21 cellular contexts compared by ENCODE assay signal in genomic region chr9:133929599-133929998, GRCh38.
"Had no signal": no experiment of that assay in that cellular context is flagged by ENCODE, and none has a peak within 500 bp of the region (broad histone marks: within the 10 kb centered on the region; RNA-seq: fewer than 3 reads in every experiment).

No MANE protein-coding gene starts in this region.

- H3K27ac ChIP-seq: esophagus muscularis mucosa, gastrocnemius medialis, neutrophil, sigmoid colon, skin epidermis, suprapubic skin, upper lobe of left lung, uterus had no signal

- FAIRE-seq: endometrium, kidney had no signal

- H3K27me3 ChIP-seq: esophagus muscularis mucosa, neutrophil, suprapubic skin, thyroid gland, upper lobe of left lung, uterus had no signal

- ATAC-seq: gastrocnemius medialis; left cardiac atrium; left ventricle myocardium superior; stimulated activated naive CD8-positive, alpha-beta T cell treated with anti-CD3 and anti-CD28 coated beads, Interleukin-15, Interleukin-2, amounts not matched to agents 100 U/mL and 50 U/mL, for 24 hours had no signal

- H3K4me1 ChIP-seq: gastrocnemius medialis, sigmoid colon, suprapubic skin, uterus had no signal

- H3K27ac Mint-ChIP-seq: immature natural killer cell had no signal

- H3K9me3 Mint-ChIP-seq: immature natural killer cell, nephron had no signal

- H3K4me3 ChIP-seq: esophagus muscularis mucosa, gastrocnemius medialis, lung, sigmoid colon, skin epidermis, suprapubic skin, thyroid gland, upper lobe of left lung, uterus had no signal

- H3K36me3 ChIP-seq: esophagus muscularis mucosa, gastrocnemius medialis, neutrophil, sigmoid colon, suprapubic skin, thyroid gland, uterus had no signal

- DNase-seq: effector memory CD4-positive, alpha-beta T cell; gastrocnemius medialis; immature natural killer cell; kidney; left cardiac atrium; left ventricle myocardium superior; mesendoderm; naive B cell; sigmoid colon; stimulated activated CD4-positive, alpha-beta T cell treated with anti-CD3 and anti-CD28 coated beads, Interleukin-12 subunit alpha, Interleukin-12 subunit beta, amount 100 ng/mL, for 4 hours; stimulated activated naive CD8-positive, alpha-beta T cell treated with anti-CD3 and anti-CD28 coated beads, Interleukin-15, Interleukin-2, amounts not matched to agents 100 U/mL and 50 U/mL, for 24 hours; thyroid gland; uterus had no signal

- H3K9me3 ChIP-seq: esophagus muscularis mucosa, gastrocnemius medialis, neutrophil, sigmoid colon, suprapubic skin, thyroid gland, upper lobe of left lung, uterus had no signal

- H3K4me1 Mint-ChIP-seq: immature natural killer cell had no signal

- H3K4me3 Mint-ChIP-seq: immature natural killer cell, naive B cell, nephron had no signal

- H3K27me3 Mint-ChIP-seq: naive B cell had no signal
